ENCODE assay signal across 1 cellular context in the genomic region with DNA sequence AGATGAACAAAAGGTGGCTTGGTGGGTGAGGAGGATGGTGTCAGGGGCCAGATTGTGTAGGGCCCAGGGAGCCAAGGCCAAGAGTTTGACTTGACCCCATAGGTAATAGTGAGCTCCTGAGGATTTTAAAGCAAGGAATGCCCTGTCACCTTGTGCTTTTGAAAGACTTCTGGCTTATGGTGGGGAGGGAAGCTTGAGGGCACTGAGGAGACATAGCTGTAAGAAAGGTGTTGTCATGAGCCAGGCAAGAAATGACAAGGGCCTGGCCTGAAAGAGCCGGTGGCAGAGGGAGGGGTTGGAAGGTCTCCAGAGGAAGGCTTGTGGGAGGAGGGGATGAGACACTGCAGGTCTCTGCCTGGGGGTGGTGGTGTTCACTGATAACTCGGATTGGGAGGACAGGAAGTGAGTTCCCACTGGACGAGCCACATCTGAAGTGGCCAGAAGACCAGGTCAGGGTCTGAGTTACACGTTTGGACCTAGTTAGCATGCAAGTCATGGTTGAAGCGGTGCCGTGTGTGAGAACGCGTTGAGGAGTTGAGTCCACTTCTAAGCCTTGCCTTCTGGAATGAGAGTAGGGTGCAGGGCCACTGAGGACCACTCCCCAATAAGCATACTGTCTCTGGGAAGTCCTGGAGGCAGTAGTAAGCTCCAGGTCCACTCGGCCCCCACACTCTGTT.
TF ChIP-seq lines count a peak whose summit lies in the region.

No MANE protein-coding gene starts in this region.

TF ChIP-seq in K562, 482 proteins besides CTCF, POLR2A, EP300 and RAD21 (continued from another document and continues in another):
- TF ChIP-seq RREB1 (CRISPR knock-in tag; IDR thresholded peaks at IDR 0.05) (0 out of 2 replicates have a peak, but pooled peaks have one; percentile 30), ZNF347 (CRISPR knock-in tag; IDR thresholded peaks at IDR 0.05; ENCODE audit: low read depth) (no peak), MBD2 (IDR thresholded peaks at IDR 0.05; ENCODE audit: borderline replicate concordance, low read depth) (peak; percentile 49; the same call in 1 of the 2 replicates), ZNF655 (CRISPR knock-in tag; IDR thresholded peaks at IDR 0.05) (no peak), SOX6 (IDR thresholded peaks at IDR 0.05) (peak; percentile 69), CXXC5 (CRISPR knock-in tag; IDR thresholded peaks at IDR 0.05) (peak; percentile 59; the same call in 1 of the 2 replicates), ZFP1 (CRISPR knock-in tag; IDR thresholded peaks at IDR 0.05) (no peak), HDGF (IDR thresholded peaks at IDR 0.05) (peak; percentile 88; the same call in 1 of the 2 replicates), SMAD4 (CRISPR knock-in tag; conservative IDR thresholded peaks at IDR 0.05) (peak; percentile 73), CHAMP1 (IDR thresholded peaks at IDR 0.05) (peak; percentile 47; the same call in 1 of the 2 replicates), ZKSCAN3 (CRISPR knock-in tag; IDR thresholded peaks at IDR 0.05) (no peak), NFIC (IDR thresholded peaks at IDR 0.05) (peak; percentile 95), TAF1 (IDR thresholded peaks at IDR 0.05; ENCODE audit: control insufficient read depth, extremely low read depth, insufficient read depth, low read length, severe bottlenecking) (peak; percentile 54), TBP (optimal IDR thresholded peaks at IDR 0.05; ENCODE audit: low read depth, low read length) (peak; percentile 59), RNF2 (IDR thresholded peaks at IDR 0.05) (peak; percentile 71; the same call in 1 of the 2 replicates), ZNF830 (CRISPR knock-in tag; IDR thresholded peaks at IDR 0.05) (peak; percentile 59; the same call in 1 of the 2 replicates), VEZF1 (CRISPR knock-in tag; IDR thresholded peaks at IDR 0.05) (peak; percentile 62), BRD9 (IDR thresholded peaks at IDR 0.05; ENCODE audit: low read depth, partially characterized antibody) (peak; percentile 74), ZNF316 (IDR thresholded peaks at IDR 0.05) (peak; percentile 67), ZMIZ1 (IDR thresholded peaks at IDR 0.05; ENCODE audit: low read depth in 2 of 2, low read length in 2 of 2) (peak in 1 of 2 experiments; percentile 81; a peak in 2 of 4 replicates)
- TF ChIP-seq, protein P1, sequence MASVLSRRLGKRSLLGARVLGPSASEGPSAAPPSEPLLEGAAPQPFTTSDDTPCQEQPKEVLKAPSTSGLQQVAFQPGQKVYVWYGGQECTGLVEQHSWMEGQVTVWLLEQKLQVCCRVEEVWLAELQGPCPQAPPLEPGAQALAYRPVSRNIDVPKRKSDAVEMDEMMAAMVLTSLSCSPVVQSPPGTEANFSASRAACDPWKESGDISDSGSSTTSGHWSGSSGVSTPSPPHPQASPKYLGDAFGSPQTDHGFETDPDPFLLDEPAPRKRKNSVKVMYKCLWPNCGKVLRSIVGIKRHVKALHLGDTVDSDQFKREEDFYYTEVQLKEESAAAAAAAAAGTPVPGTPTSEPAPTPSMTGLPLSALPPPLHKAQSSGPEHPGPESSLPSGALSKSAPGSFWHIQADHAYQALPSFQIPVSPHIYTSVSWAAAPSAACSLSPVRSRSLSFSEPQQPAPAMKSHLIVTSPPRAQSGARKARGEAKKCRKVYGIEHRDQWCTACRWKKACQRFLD (CRISPR knock-in tag; IDR thresholded peaks at IDR 0.05), result peak; percentile 47; the same call in 1 of the 2 replicates
